In genomic region chr1:69568435-69569280, GRCh38 we compare ENCODE assay signal across 8 cellular contexts. TPM values are rescaled to one million over a fixed set of nuclear protein-coding genes. Genes with fewer than 3 reads are reported as not detected.
DNase-seq lines count a peak whose midpoint lies in the region; ATAC-seq and TF ChIP-seq lines count a peak whose summit lies in the region.

No MANE protein-coding gene starts in this region.

- no peaks in the 10 kb centered on the region for H3K36me3 Mint-ChIP-seq in HFFc6 (ENCODE audit: low read depth)
- H3K36me3 Mint-ChIP-seq in activated naive CD4-positive, alpha-beta T cell treated with anti-CD3 and anti-CD28 coated beads, Interleukin-2, amount 50 U/mL, for 24 hours, result no peaks in the 10 kb centered on the region

- peak overlapping the region; percentile 13; the same call in 1 of the 2 replicates for H3K4me3 Mint-ChIP-seq in HFFc6
- H3K4me3 Mint-ChIP-seq in activated naive CD4-positive, alpha-beta T cell treated with anti-CD3 and anti-CD28 coated beads, Interleukin-2, amount 50 U/mL, for 24 hours, result peak overlapping the region; percentile 90

- H3K36me3 ChIP-seq in iPS-15b (ENCODE audit: control insufficient read depth, insufficient read depth, low read length), result no peaks in the 10 kb centered on the region
- H3K36me3 ChIP-seq in spleen, result no peaks in the 10 kb centered on the region

- in situ Hi-C loops in KBM-7 (cut with MboI; ENCODE audit: low pct_unique_long_range_greater_than_20kb, low sequenced_read_pairs), result no loop called here

- H3K4me1 ChIP-seq in iPS-15b (ENCODE audit: control insufficient read depth, insufficient read depth, low read length) (no peaks in the 10 kb centered on the region), spleen (peaks cover 0 to 34% (median 16%) of the 10 kb centered on the region in 6 donors)

- intact Hi-C loops in spleen (cut with DNase I; ENCODE audit: low total_unique reads), result no loop called here

- peaks cover 8% of the 10 kb centered on the region for H3K27me3 Mint-ChIP-seq in HFFc6 (ENCODE audit: insufficient read depth)
- peaks cover 19% of the 10 kb centered on the region for H3K27me3 Mint-ChIP-seq in activated naive CD4-positive, alpha-beta T cell treated with anti-CD3 and anti-CD28 coated beads, Interleukin-2, amount 50 U/mL, for 24 hours

- no peak for TF ChIP-seq POLR2A in spleen (IDR thresholded peaks at IDR 0.05)

- H3K4me1 Mint-ChIP-seq in HFFc6 (ENCODE audit: low read depth), result peaks cover 6% of the 10 kb centered on the region; the same call in 1 of the 2 replicates
- H3K4me1 Mint-ChIP-seq in activated naive CD4-positive, alpha-beta T cell treated with anti-CD3 and anti-CD28 coated beads, Interleukin-2, amount 50 U/mL, for 24 hours, result peaks cover 9% of the 10 kb centered on the region

- H3K27ac ChIP-seq in spleen, result no peak overlapping the region

- no peak overlapping the region for H3K9ac ChIP-seq in iPS-15b (ENCODE audit: low read depth, low read length)

- ATAC-seq in GM18867 (IDR thresholded peaks at IDR 0.05; ENCODE audit: unreplicated experiment), result no peak
- ATAC-seq in GM19328 (IDR thresholded peaks at IDR 0.05; ENCODE audit: unreplicated experiment), result no peak

- no peaks in the 10 kb centered on the region for H3K9me3 ChIP-seq in iPS-15b (ENCODE audit: control insufficient read depth, insufficient read depth, low read length)
- no peaks in the 10 kb centered on the region for H3K9me3 ChIP-seq in spleen

- H3K4me3 ChIP-seq in iPS-15b (ENCODE audit: low read depth, low read length), result peak overlapping the region; percentile 62
- peak overlapping the region in 7 of 8 donors; percentile 13 to 64 (median 34) for H3K4me3 ChIP-seq in spleen

- TF ChIP-seq CTCF in HFFc6 (IDR thresholded peaks at IDR 0.05), result no peak
- no peak for TF ChIP-seq CTCF in spleen (IDR thresholded peaks at IDR 0.05 in 8 of 11, conservative IDR thresholded peaks at IDR 0.05 in 3 of 11)

- 2 to 5% (median 3%) methylated on average over 47 to 49 of the region's 49 CpGs for WGBS in spleen, 5 donors

- no peak overlapping the region for H3K27ac Mint-ChIP-seq in HFFc6
- peak overlapping the region; percentile 72 for H3K27ac Mint-ChIP-seq in activated naive CD4-positive, alpha-beta T cell treated with anti-CD3 and anti-CD28 coated beads, Interleukin-2, amount 50 U/mL, for 24 hours

- H3K9me3 Mint-ChIP-seq in HFFc6, result peaks cover 8% of the 10 kb centered on the region
- peaks cover 6% of the 10 kb centered on the region for H3K9me3 Mint-ChIP-seq in activated naive CD4-positive, alpha-beta T cell treated with anti-CD3 and anti-CD28 coated beads, Interleukin-2, amount 50 U/mL, for 24 hours

- DNase-seq in HFFc6 (no peak), spleen (no peak), KBM-7 (no peak), NOMO-1 treated with DMSO at 0.1 percent for 48 hours (lab: John Stamatoyannopoulos, UW; ENCODE audit: unreplicated experiment) (no peak)

- H3K27me3 ChIP-seq in iPS-15b (ENCODE audit: control insufficient read depth, insufficient read depth, low read length) (peaks cover 67% of the 10 kb centered on the region), spleen (replicated peaks in 1 of 7) (peaks cover 0 to 57% (median 35%) of the 10 kb centered on the region in 7 donors)

RNA-seq across cellular contexts. Expression of gene LRRC7, which starts 0.9 kb away (rescaled TPM):
- under 1 TPM; 0.09 to 0.33 (median 0.23) TPM for total RNA-seq in HFFc6 (2021; fragmentation: NEBNext Ultra II Directional; extraction: Animal tissue kit (Norgen Biotek cat#: 25700))
- under 1 TPM in 3 of 7 donors, not detected in 4; 0.17 to 0.63 (median 0.34) TPM for total RNA-seq in spleen
- under 1 TPM; 0.02 to 0.10 (median 0.06) TPM for polyA plus RNA-seq in spleen
